In the genomic region with DNA sequence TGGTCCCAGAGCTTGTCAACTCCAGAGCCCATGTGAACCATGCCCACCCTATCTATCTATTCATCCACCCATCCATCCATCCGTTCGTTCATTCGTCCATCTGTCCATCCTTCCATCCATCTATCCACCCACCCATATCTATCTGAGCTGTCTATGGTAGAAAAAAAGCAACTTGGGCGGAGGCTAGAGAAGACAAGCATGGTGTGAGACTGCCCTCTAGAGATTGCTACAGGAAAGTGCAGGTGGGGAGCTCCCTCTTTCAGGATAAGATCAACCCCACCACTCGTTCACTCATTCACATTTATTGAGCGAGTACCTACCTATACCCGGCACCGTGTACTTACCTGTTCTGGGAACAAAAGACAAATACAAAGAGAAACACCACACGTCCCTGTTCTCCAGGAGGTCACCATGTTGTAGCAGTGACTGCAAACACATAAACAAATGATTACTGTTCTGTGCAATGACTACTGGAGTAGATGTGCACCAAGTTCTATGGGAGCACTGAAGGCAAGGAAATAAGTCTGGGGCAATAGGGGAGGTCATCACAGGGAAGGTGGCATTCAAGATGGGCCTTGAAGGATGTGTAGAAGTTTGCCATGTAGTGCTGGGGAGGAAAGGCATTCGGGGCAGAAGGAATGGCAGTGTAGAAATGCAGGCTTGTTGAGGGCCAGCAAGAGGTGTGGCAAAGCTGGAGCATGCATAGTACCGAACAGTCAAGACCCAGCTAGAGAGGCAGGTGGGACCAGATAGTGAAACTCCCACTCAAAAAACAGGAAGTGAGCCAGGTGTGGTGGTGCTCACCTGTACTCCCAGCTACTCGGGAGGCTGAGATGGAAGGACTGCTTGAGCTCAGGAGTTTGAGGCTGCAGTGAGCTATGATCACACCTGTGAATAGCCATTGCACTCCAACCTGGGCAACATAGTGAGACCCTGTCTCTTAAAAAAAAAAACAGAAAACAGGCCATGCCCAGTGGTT, we compare ENCODE assay signal across 8 cellular contexts. TPM values are rescaled to one million over a fixed set of nuclear protein-coding genes. Genes with fewer than 3 reads are reported as not detected.
DNase-seq lines count a peak whose midpoint lies in the region; ATAC-seq, FAIRE-seq and TF ChIP-seq lines count a peak whose summit lies in the region.

No MANE protein-coding gene starts in this region.

- H3K79me2 ChIP-seq in endothelial cell of umbilical vein (ENCODE audit: control insufficient read depth, insufficient read depth, low read length): no peaks in the 10 kb centered on the region

- no peak overlapping the region for H3K23ac ChIP-seq in IMR-90 (ENCODE audit: low read depth, low read length)

- no peak overlapping the region for H4K91ac ChIP-seq in IMR-90 (ENCODE audit: insufficient read depth, low read depth, low read length)

- no peak overlapping the region for H2AK5ac ChIP-seq in IMR-90 (ENCODE audit: low read depth, low read length)

- no peak overlapping the region for H4K8ac ChIP-seq in IMR-90 (ENCODE audit: low read depth in 2 of 2, low read length in 2 of 2)

- 52% methylated on average over 2 of the region's 12 CpGs; no CpG with 5 or more reads in 1 of the 2 experiments for WGBS in IMR-90 (ENCODE audit: extremely low coverage in 2 of 2, insufficient read length in 1 of 2), 2 experiments

- no peak overlapping the region for H2BK120ac ChIP-seq in IMR-90 (ENCODE audit: low read depth, low read length)

- H3K79me1 ChIP-seq in IMR-90 (ENCODE audit: low read depth in 1 of 2, low read length in 2 of 2): no peaks in the 10 kb centered on the region

- in situ Hi-C loops in IMR-90 (cut with MboI; ENCODE audit: low sequenced_read_pairs): loop anchor here (5.0 kb wide), 2 partner anchors 77 to 202 kb away; no protein-coding TSS in a partner anchor

- H3K9me3 ChIP-seq in IMR-90 (ENCODE audit: control insufficient read depth, insufficient read depth, low read length): no peaks in the 10 kb centered on the region
- H3K9me3 ChIP-seq in endothelial cell of umbilical vein (replicated peaks; ENCODE audit: control insufficient read depth, insufficient read depth, low read length): no peaks in the 10 kb centered on the region

- no peak overlapping the region for H2BK5ac ChIP-seq in IMR-90 (ENCODE audit: low read depth, low read length, poor library complexity, severe bottlenecking)

- H3K4ac ChIP-seq in IMR-90 (ENCODE audit: low read depth, low read length): no peak overlapping the region

- H4K20me1 ChIP-seq in IMR-90 (ENCODE audit: insufficient read depth, low read length) (no peaks in the 10 kb centered on the region), endothelial cell of umbilical vein (replicated peaks; ENCODE audit: control insufficient read depth, extremely low read depth, insufficient read depth, low read length) (no peaks in the 10 kb centered on the region)

- H3K36me3 ChIP-seq in IMR-90 (ENCODE audit: control insufficient read depth, insufficient read depth, low read length) (no peaks in the 10 kb centered on the region), endothelial cell of umbilical vein (ENCODE audit: control insufficient read depth in 2 of 2, extremely low read depth in 1 of 2, insufficient read depth in 2 of 2, low read length in 2 of 2) (no peaks in the 10 kb centered on the region)

- ATAC-seq in IMR-90 (ENCODE audit: low read depth): peak; percentile 99
- ATAC-seq in activated CD8-positive, alpha-beta T cell treated with anti-CD3 and anti-CD28 coated beads for 36 hours: peak; percentile 98

- no peak overlapping the region for H4K5ac ChIP-seq in IMR-90 (ENCODE audit: low read depth, low read length)

- H2AFZ ChIP-seq in IMR-90 (replicated peaks; ENCODE audit: low read length, poor library complexity) (no peak overlapping the region), endothelial cell of umbilical vein (ENCODE audit: low read depth, low read length) (no peak overlapping the region)

- H3K56ac ChIP-seq in IMR-90 (ENCODE audit: extremely low read depth, insufficient read depth, low read length): no peak overlapping the region

- TF ChIP-seq POLR2A in IMR-90 (IDR thresholded peaks at IDR 0.05; ENCODE audit: low read depth, low read length) (0 out of 2 replicates have a peak, but pooled peaks have one; percentile 36), endothelial cell of umbilical vein (IDR thresholded peaks at IDR 0.05; ENCODE audit: low read depth, low read length) (no peak)

- H3K4me1 Mint-ChIP-seq in activated CD8-positive, alpha-beta T cell treated with anti-CD3 and anti-CD28 coated beads for 36 hours (ENCODE audit: low read depth): no peaks in the 10 kb centered on the region

- H3K4me3 Mint-ChIP-seq in activated CD8-positive, alpha-beta T cell treated with anti-CD3 and anti-CD28 coated beads for 36 hours: no peak overlapping the region

- TF ChIP-seq CTCF in IMR-90 (conservative IDR thresholded peaks at IDR 0.05; ENCODE audit: low read depth, low read length) (peak; percentile 97), endothelial cell of umbilical vein (IDR thresholded peaks at IDR 0.05; ENCODE audit: extremely low read depth in 1 of 2, insufficient read depth in 1 of 2, low read depth in 1 of 2, low read length in 2 of 2) (peak; percentile 87 to 89)
- TF ChIP-seq CTCF in activated CD8-positive, alpha-beta T cell treated with anti-CD3 and anti-CD28 coated beads for 36 hours (IDR thresholded peaks at IDR 0.05): peak; percentile 94

- no peaks in the 10 kb centered on the region for H3K36me3 Mint-ChIP-seq in activated CD8-positive, alpha-beta T cell treated with anti-CD3 and anti-CD28 coated beads for 36 hours (ENCODE audit: low read depth)

- no peak overlapping the region for H3K27ac Mint-ChIP-seq in activated CD8-positive, alpha-beta T cell treated with anti-CD3 and anti-CD28 coated beads for 36 hours

- BruUV-seq in IMR-90 (replicated peaks; lab: Mats Ljungman, UMichigan) (no TSS peak), endothelial cell of umbilical vein (replicated peaks; lab: Mats Ljungman, UMichigan) (no TSS peak)

- peaks cover 3% of the 10 kb centered on the region for H3K27me3 Mint-ChIP-seq in activated CD8-positive, alpha-beta T cell treated with anti-CD3 and anti-CD28 coated beads for 36 hours

- H3K9me1 ChIP-seq in IMR-90 (ENCODE audit: insufficient read depth, low read length) (no peaks in the 10 kb centered on the region), endothelial cell of umbilical vein (replicated peaks; ENCODE audit: control insufficient read depth, extremely low read depth, insufficient read depth, low read length) (no peaks in the 10 kb centered on the region)

- POLR2A ChIA-PET in IMR-90 (lab: Charles Lee; ENCODE audit: unreplicated experiment): no interaction called here
- POLR2A ChIA-PET in activated CD8-positive, alpha-beta T cell treated with anti-CD3 and anti-CD28 coated beads for 36 hours (lab: Charles Lee): interaction anchor here (0.7 to 1.0 kb wide), 3 partner anchors 45 to 75 kb away, joined by 3 to 4 read pairs (median 3); no protein-coding TSS in a partner anchor
- POLR2A ChIA-PET in endothelial cell of umbilical vein (lab: Charles Lee): interaction anchor here (1.0 kb wide), 1 partner anchor 67 kb away, joined by 3 read pairs; no protein-coding TSS in a partner anchor

- dilution Hi-C loops in IMR-90 (cut with HindIII; ENCODE audit: low sequenced_read_pairs, unreplicated experiment) (no loop called here), endothelial cell of umbilical vein (cut with MboI; ENCODE audit: extremely low pct_ligation_motif_present, low sequenced_read_pairs) (no loop called here)

- H3K27ac ChIP-seq in IMR-90 (ENCODE audit: insufficient read depth, low read length) (no peak overlapping the region), endothelial cell of umbilical vein (ENCODE audit: insufficient read depth, low read depth, low read length) (no peak overlapping the region)

- H3K4me2 ChIP-seq in IMR-90 (ENCODE audit: low read depth, low read length): 0 out of 2 replicates have a peak overlapping the region, but pooled peaks have one; percentile 21
- H3K4me2 ChIP-seq in endothelial cell of umbilical vein (ENCODE audit: insufficient read depth, low read length): no peak overlapping the region

- no peak overlapping the region for H3K4me3 ChIP-seq in IMR-90 (ENCODE audit: insufficient read depth, low read depth, low read length)
- H3K4me3 ChIP-seq in endothelial cell of umbilical vein (replicated peaks in 1 of 3; ENCODE audit: insufficient read depth in 1 of 3, low read depth in 1 of 3, low read length in 3 of 3): no peak overlapping the region

- no peak overlapping the region for H2AK9ac ChIP-seq in IMR-90 (replicated peaks; ENCODE audit: low read depth, low read length, poor library complexity)

- FAIRE-seq in endothelial cell of umbilical vein (lab: Jason Lieb, UNC): peak; percentile 83

- H3K4me1 ChIP-seq in IMR-90 (ENCODE audit: control insufficient read depth, insufficient read depth, low read length) (no peaks in the 10 kb centered on the region), endothelial cell of umbilical vein (ENCODE audit: control insufficient read depth, extremely low read depth, insufficient read depth, low read length) (no peaks in the 10 kb centered on the region)

- H2BK15ac ChIP-seq in IMR-90 (ENCODE audit: low read depth, low read length): no peak overlapping the region

- peak; percentile 98 for TF ChIP-seq RAD21 in IMR-90 (IDR thresholded peaks at IDR 0.05; ENCODE audit: low read length)

- DNase-seq in DMS 273 treated with DMSO at 0.1 percent for 48 hours (lab: John Stamatoyannopoulos, UW): peak; percentile 45
- DNase-seq in IMR-90: peak; percentile 66
- peak; percentile 59 to 65 for DNase-seq in NOMO-1 (lab: John Stamatoyannopoulos, UW; ENCODE audit: unreplicated experiment in 2 of 2)
- DNase-seq in activated CD8-positive, alpha-beta T cell treated with anti-CD3 and anti-CD28 coated beads for 36 hours: peak; percentile 69
- peak; percentile 76 for DNase-seq in endothelial cell of umbilical vein (ENCODE audit: low read depth, low spot score)
- peak; percentile 51 for DNase-seq in midbrain (lab: John Stamatoyannopoulos, UW)
- DNase-seq in stromal cell of bone marrow (ENCODE audit: low read depth): peak; percentile 51
- DNase-seq in NK-92 (lab: John Stamatoyannopoulos, UW; ENCODE audit: unreplicated experiment): no peak

- H3K9me3 Mint-ChIP-seq in activated CD8-positive, alpha-beta T cell treated with anti-CD3 and anti-CD28 coated beads for 36 hours: no peaks in the 10 kb centered on the region

- no peak overlapping the region for H2BK20ac ChIP-seq in IMR-90 (ENCODE audit: low read depth, low read length)

- intact Hi-C loops in IMR-90 (cut with micrococcal nuclease): loop anchor here (1.0 to 2.0 kb wide), 5 partner anchors 65 to 208 kb away; no protein-coding TSS in a partner anchor
- intact Hi-C loops in activated CD8-positive, alpha-beta T cell treated with anti-CD3 and anti-CD28 coated beads for 36 hours (cut with micrococcal nuclease): loop anchor here (1.0 to 2.0 kb wide), 3 partner anchors 64 to 200 kb away; no protein-coding TSS in a partner anchor
- intact Hi-C loops in endothelial cell of umbilical vein (cut with micrococcal nuclease): loop anchor here (1.0 to 2.0 kb wide), 5 partner anchors 65 to 208 kb away; no protein-coding TSS in a partner anchor

- H3K9ac ChIP-seq in IMR-90 (ENCODE audit: low read depth, low read length) (no peak overlapping the region), endothelial cell of umbilical vein (replicated peaks; ENCODE audit: extremely low read depth, insufficient read depth, low read length) (no peak overlapping the region)

- H3K27me3 ChIP-seq in IMR-90 (ENCODE audit: control insufficient read depth, insufficient read depth, low read length) (peaks cover 2% of the 10 kb centered on the region), endothelial cell of umbilical vein (ENCODE audit: control insufficient read depth in 2 of 2, insufficient read depth in 2 of 2, low read length in 2 of 2) (no peaks in the 10 kb centered on the region)

- no peak overlapping the region for H3K14ac ChIP-seq in IMR-90 (replicated peaks; ENCODE audit: low read depth, low read length)

- no peak overlapping the region for H3K18ac ChIP-seq in IMR-90 (ENCODE audit: low read depth, low read length)

- CTCF ChIA-PET in IMR-90 (lab: Yijun Ruan, JAX) (interaction anchor here (0.5 to 4.3 kb wide), 25 partner anchors 13 to 266 kb away, joined by 3 to 82 read pairs (median 5); partner anchors contain the start of genes ATP5MC1, PRAC1, PRAC2 and TTLL6), endothelial cell of umbilical vein (lab: Charles Lee) (interaction anchor here (0.5 to 20.8 kb wide), 75 partner anchors 9 to 748 kb away, joined by 3 to 1186 read pairs (median 6); partner anchors contain the start of genes ATP5MC1, HOXB13, PRAC2 and TTLL6)
- CTCF ChIA-PET in activated CD8-positive, alpha-beta T cell treated with anti-CD3 and anti-CD28 coated beads for 36 hours (lab: Charles Lee): interaction anchor here (0.6 to 15.2 kb wide), 75 partner anchors 8 to 411 kb away, joined by 3 to 614 read pairs (median 5); partner anchors contain the start of genes ATP5MC1, CALCOCO2, HOXB13 and PRAC2

RNA-seq across cellular contexts. Expression of gene ATP5MC1, which starts 13.4 kb away (rescaled TPM):
- total RNA-seq in IMR-90 (2012; rRNA removed) (133 and 135 TPM in 2 replicates), endothelial cell of umbilical vein (93.8 and 95.1 TPM in 2 replicates)
- polyA plus RNA-seq in IMR-90 (2012; rRNA removed) (366 and 371 TPM in 2 replicates), endothelial cell of umbilical vein (704 and 802 TPM in 2 replicates)
- 488 and 497 TPM in 2 replicates for polyA plus RNA-seq in IMR-90 (2012; cell fraction: cytosol; rRNA removed)
- 139 and 201 TPM in 2 replicates for polyA plus RNA-seq in IMR-90 (2012; cell fraction: nucleus; rRNA removed; ENCODE audit: low replicate concordance)
- total RNA-seq in activated CD8-positive, alpha-beta T cell treated with anti-CD3 and anti-CD28 coated beads for 36 hours: 100 to 1,000 TPM; 125 to 131 TPM
- polyA plus RNA-seq in endothelial cell of umbilical vein (2011; cell fraction: cytosol; rRNA removed): 372 and 482 TPM in 2 replicates
- polyA plus RNA-seq in endothelial cell of umbilical vein (2011; cell fraction: nucleus; rRNA removed): 124 and 142 TPM in 2 replicates
- polyA plus RNA-seq in endothelial cell of umbilical vein (2012): 203 and 212 TPM in 2 replicates
- polyA minus RNA-seq in endothelial cell of umbilical vein: 151 and 152 TPM in 2 replicates
- polyA minus RNA-seq in endothelial cell of umbilical vein (2011; cell fraction: cytosol; rRNA and poly(A)+ RNA removed): 85.4 TPM
- 19.4 and 23.7 TPM in 2 replicates for polyA minus RNA-seq in endothelial cell of umbilical vein (2011; cell fraction: nucleus; rRNA and poly(A)+ RNA removed)

RNA-seq across cellular contexts. Expression of gene UBE2Z, which starts 29.0 kb away (rescaled TPM):
- 68.5 and 76.1 TPM in 2 replicates for total RNA-seq in IMR-90 (2012; rRNA removed)
- polyA plus RNA-seq in IMR-90 (2012; rRNA removed): 119 and 126 TPM in 2 replicates
- polyA plus RNA-seq in IMR-90 (2012; cell fraction: cytosol; rRNA removed): 61.5 and 94.0 TPM in 2 replicates
- polyA plus RNA-seq in IMR-90 (2012; cell fraction: nucleus; rRNA removed; ENCODE audit: low replicate concordance): 53.9 and 148 TPM in 2 replicates
- total RNA-seq in activated CD8-positive, alpha-beta T cell treated with anti-CD3 and anti-CD28 coated beads for 36 hours: 10 to 100 TPM; 71.1 to 74.3 TPM
- 95.1 and 104 TPM in 2 replicates for total RNA-seq in endothelial cell of umbilical vein
- 106 and 117 TPM in 2 replicates for polyA plus RNA-seq in endothelial cell of umbilical vein
- 92.0 and 94.7 TPM in 2 replicates for polyA plus RNA-seq in endothelial cell of umbilical vein (2011; cell fraction: cytosol; rRNA removed)
- polyA plus RNA-seq in endothelial cell of umbilical vein (2011; cell fraction: nucleus; rRNA removed): 125 TPM in 2 replicates
- polyA plus RNA-seq in endothelial cell of umbilical vein (2012): 74.8 and 88.4 TPM in 2 replicates
- polyA minus RNA-seq in endothelial cell of umbilical vein: 155 and 165 TPM in 2 replicates
- polyA minus RNA-seq in endothelial cell of umbilical vein (2011; cell fraction: cytosol; rRNA and poly(A)+ RNA removed): 81.9 TPM
- 65.4 and 103 TPM in 2 replicates for polyA minus RNA-seq in endothelial cell of umbilical vein (2011; cell fraction: nucleus; rRNA and poly(A)+ RNA removed)

RNA-seq across cellular contexts. Expression of gene CALCOCO2, which starts 48.4 kb away (rescaled TPM):
- total RNA-seq in IMR-90 (2012; rRNA removed) (32.2 and 53.4 TPM in 2 replicates), endothelial cell of umbilical vein (52.1 and 64.9 TPM in 2 replicates)
- polyA plus RNA-seq in IMR-90 (2012; rRNA removed) (31.1 and 35.9 TPM in 2 replicates), endothelial cell of umbilical vein (20.6 and 22.0 TPM in 2 replicates)
- polyA plus RNA-seq in IMR-90 (2012; cell fraction: cytosol; rRNA removed): 6.7 and 15.7 TPM in 2 replicates
- polyA plus RNA-seq in IMR-90 (2012; cell fraction: nucleus; rRNA removed; ENCODE audit: low replicate concordance): 7.9 and 49.3 TPM in 2 replicates
- 10 to 100 TPM; 69.2 to 73.1 TPM for total RNA-seq in activated CD8-positive, alpha-beta T cell treated with anti-CD3 and anti-CD28 coated beads for 36 hours
- polyA plus RNA-seq in endothelial cell of umbilical vein (2011; cell fraction: cytosol; rRNA removed): 27.5 and 28.6 TPM in 2 replicates
- 41.7 and 53.4 TPM in 2 replicates for polyA plus RNA-seq in endothelial cell of umbilical vein (2011; cell fraction: nucleus; rRNA removed)
- polyA plus RNA-seq in endothelial cell of umbilical vein (2012): 70.8 and 79.8 TPM in 2 replicates
- 83.3 and 99.1 TPM in 2 replicates for polyA minus RNA-seq in endothelial cell of umbilical vein
- polyA minus RNA-seq in endothelial cell of umbilical vein (2011; cell fraction: cytosol; rRNA and poly(A)+ RNA removed): 16.2 TPM
- 26.9 and 52.9 TPM in 2 replicates for polyA minus RNA-seq in endothelial cell of umbilical vein (2011; cell fraction: nucleus; rRNA and poly(A)+ RNA removed)
